1 cellular context compared by ENCODE assay signal in genomic region chr16:23149993-23150364, GRCh38.
TF ChIP-seq lines count a peak whose summit lies in the region.

No MANE protein-coding gene starts in this region.

TF ChIP-seq in HepG2, 621 proteins besides CTCF, POLR2A, EP300 and RAD21 (continues in another document):
- TF ChIP-seq ZNF136 (CRISPR knock-in tag; IDR thresholded peaks at IDR 0.05; ENCODE audit: low read depth) (no peak), ZNF577 (CRISPR knock-in tag; IDR thresholded peaks at IDR 0.05; ENCODE audit: borderline replicate concordance, low read depth) (no peak), ATM (IDR thresholded peaks at IDR 0.05; ENCODE audit: borderline replicate concordance) (no peak), CEBPG (CRISPR knock-in tag; IDR thresholded peaks at IDR 0.05) (no peak), STAT6 (CRISPR knock-in tag; IDR thresholded peaks at IDR 0.05; ENCODE audit: borderline replicate concordance) (no peak), PRDM10 (CRISPR knock-in tag; IDR thresholded peaks at IDR 0.05; ENCODE audit: low read depth) (no peak), FOXK1 (CRISPR knock-in tag; IDR thresholded peaks at IDR 0.05; ENCODE audit: borderline replicate concordance, low read depth) (no peak), NR2F6 (IDR thresholded peaks at IDR 0.05) (peak; percentile 33; the same call in 1 of the 2 replicates), NR2F6 (CRISPR knock-in tag; IDR thresholded peaks at IDR 0.05) (no peak), THAP7 (CRISPR knock-in tag; IDR thresholded peaks at IDR 0.05) (no peak), TOE1 (CRISPR knock-in tag; IDR thresholded peaks at IDR 0.05) (0 out of 2 replicates have a peak, but pooled peaks have one; percentile 3), JDP2 (CRISPR knock-in tag; IDR thresholded peaks at IDR 0.05; ENCODE audit: borderline replicate concordance) (no peak), NR2F1 (CRISPR knock-in tag; IDR thresholded peaks at IDR 0.05) (0 out of 4 replicates have a peak, but pooled peaks of 1 of the 2 experiments have one; percentile 17), MYC (CRISPR knock-in tag; IDR thresholded peaks at IDR 0.05; ENCODE audit: borderline replicate concordance) (no peak), ZNF709 (CRISPR knock-in tag; IDR thresholded peaks at IDR 0.05) (0 out of 2 replicates have a peak, but pooled peaks have one; percentile 34), ZSCAN5A (CRISPR knock-in tag; IDR thresholded peaks at IDR 0.05; ENCODE audit: borderline replicate concordance) (no peak), BATF2 (CRISPR knock-in tag; IDR thresholded peaks at IDR 0.05) (no peak), CHCHD3 (CRISPR knock-in tag; IDR thresholded peaks at IDR 0.05) (no peak), HCFC1 (IDR thresholded peaks at IDR 0.05; ENCODE audit: low read depth, low read length) (no peak), ZGPAT (CRISPR knock-in tag; IDR thresholded peaks at IDR 0.05) (no peak), ZNF17 (CRISPR knock-in tag; IDR thresholded peaks at IDR 0.05) (no peak), NR1H2 (CRISPR knock-in tag; IDR thresholded peaks at IDR 0.05; ENCODE audit: borderline replicate concordance, low read depth) (no peak), ZNF557 (CRISPR knock-in tag; IDR thresholded peaks at IDR 0.05) (no peak), FOXC1 (CRISPR knock-in tag; IDR thresholded peaks at IDR 0.05; ENCODE audit: borderline replicate concordance) (no peak), MNT (IDR thresholded peaks at IDR 0.05) (no peak), SAFB2 (CRISPR knock-in tag; IDR thresholded peaks at IDR 0.05; ENCODE audit: borderline replicate concordance, low read depth) (no peak), ZNF496 (CRISPR knock-in tag; IDR thresholded peaks at IDR 0.05; ENCODE audit: insufficient replicate concordance) (no peak), TFDP1 (CRISPR knock-in tag; IDR thresholded peaks at IDR 0.05; ENCODE audit: borderline replicate concordance) (no peak), ZNF879 (CRISPR knock-in tag; IDR thresholded peaks at IDR 0.05) (no peak), ZNF513 (CRISPR knock-in tag; conservative IDR thresholded peaks at IDR 0.05) (no peak), RBM39 (IDR thresholded peaks at IDR 0.05; ENCODE audit: low read depth, low read length, poor library complexity, severe bottlenecking) (no peak), ZMAT3 (CRISPR knock-in tag; conservative IDR thresholded peaks at IDR 0.05) (0 out of 2 replicates have a peak, but pooled peaks have one; percentile 6), TBX2 (CRISPR knock-in tag; IDR thresholded peaks at IDR 0.05; ENCODE audit: borderline replicate concordance) (no peak), ZNF724P (CRISPR knock-in tag; IDR thresholded peaks at IDR 0.05; ENCODE audit: borderline replicate concordance) (no peak), GATAD2A (CRISPR knock-in tag; IDR thresholded peaks at IDR 0.05) (no peak), ZNF674 (CRISPR knock-in tag; IDR thresholded peaks at IDR 0.05; ENCODE audit: low read depth) (no peak), ZBTB39 (CRISPR knock-in tag; IDR thresholded peaks at IDR 0.05) (0 out of 2 replicates have a peak, but pooled peaks have one; percentile 49), MAFK (conservative IDR thresholded peaks at IDR 0.05 in 1 of 2, IDR thresholded peaks at IDR 0.05 in 1 of 2; ENCODE audit: low read length in 2 of 2) (peak; percentile 17 to 26; a peak in 1 of 4 replicates), ZNF576 (CRISPR knock-in tag; IDR thresholded peaks at IDR 0.05) (no peak), RNF2 (conservative IDR thresholded peaks at IDR 0.05; ENCODE audit: low read depth) (no peak), ASH2L (IDR thresholded peaks at IDR 0.05; ENCODE audit: insufficient read length, low read depth, low read length) (peak; percentile 1), ELF3 (CRISPR knock-in tag; IDR thresholded peaks at IDR 0.05) (no peak)
